In the genomic region with DNA sequence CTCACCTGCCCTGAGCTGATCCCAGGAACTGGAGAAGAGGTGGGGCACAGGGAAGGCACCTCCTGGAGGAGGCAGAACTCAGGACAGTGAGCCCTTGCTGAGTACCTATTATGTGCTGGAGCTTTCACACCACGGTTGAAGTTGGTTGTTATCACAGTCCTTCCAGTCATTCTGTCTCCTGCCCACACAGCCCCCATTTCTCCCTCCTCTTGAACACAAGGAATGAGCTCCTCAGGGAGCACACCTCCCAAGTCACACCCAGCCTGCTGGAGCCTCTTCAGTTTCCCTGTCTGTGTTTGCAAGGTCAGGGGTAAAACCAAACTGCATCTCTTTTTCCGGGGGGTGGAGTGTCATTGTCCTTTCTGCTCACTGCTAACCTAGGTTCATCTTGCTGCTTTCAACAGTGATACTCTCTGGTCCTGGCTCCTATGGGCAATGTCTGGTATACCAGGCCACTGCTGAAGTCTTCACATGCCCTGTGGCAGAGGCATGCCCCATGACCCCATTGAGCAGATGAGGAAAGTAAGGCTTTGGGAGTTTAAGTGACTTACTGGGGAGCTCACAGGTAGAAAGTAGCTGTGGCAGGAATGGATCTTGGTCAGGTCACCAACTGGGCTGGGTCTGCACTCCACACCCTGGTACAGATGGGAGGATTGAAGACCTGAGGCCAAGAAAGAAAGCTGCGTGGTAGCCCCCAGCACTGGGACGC, we compare ENCODE assay signal across 1 cellular context.
TF ChIP-seq lines count a peak whose summit lies in the region.

No MANE protein-coding gene starts in this region.

TF ChIP-seq in K562, 482 proteins besides CTCF, POLR2A, EP300 and RAD21 (continued from another document):
- TF ChIP-seq, protein P1, sequence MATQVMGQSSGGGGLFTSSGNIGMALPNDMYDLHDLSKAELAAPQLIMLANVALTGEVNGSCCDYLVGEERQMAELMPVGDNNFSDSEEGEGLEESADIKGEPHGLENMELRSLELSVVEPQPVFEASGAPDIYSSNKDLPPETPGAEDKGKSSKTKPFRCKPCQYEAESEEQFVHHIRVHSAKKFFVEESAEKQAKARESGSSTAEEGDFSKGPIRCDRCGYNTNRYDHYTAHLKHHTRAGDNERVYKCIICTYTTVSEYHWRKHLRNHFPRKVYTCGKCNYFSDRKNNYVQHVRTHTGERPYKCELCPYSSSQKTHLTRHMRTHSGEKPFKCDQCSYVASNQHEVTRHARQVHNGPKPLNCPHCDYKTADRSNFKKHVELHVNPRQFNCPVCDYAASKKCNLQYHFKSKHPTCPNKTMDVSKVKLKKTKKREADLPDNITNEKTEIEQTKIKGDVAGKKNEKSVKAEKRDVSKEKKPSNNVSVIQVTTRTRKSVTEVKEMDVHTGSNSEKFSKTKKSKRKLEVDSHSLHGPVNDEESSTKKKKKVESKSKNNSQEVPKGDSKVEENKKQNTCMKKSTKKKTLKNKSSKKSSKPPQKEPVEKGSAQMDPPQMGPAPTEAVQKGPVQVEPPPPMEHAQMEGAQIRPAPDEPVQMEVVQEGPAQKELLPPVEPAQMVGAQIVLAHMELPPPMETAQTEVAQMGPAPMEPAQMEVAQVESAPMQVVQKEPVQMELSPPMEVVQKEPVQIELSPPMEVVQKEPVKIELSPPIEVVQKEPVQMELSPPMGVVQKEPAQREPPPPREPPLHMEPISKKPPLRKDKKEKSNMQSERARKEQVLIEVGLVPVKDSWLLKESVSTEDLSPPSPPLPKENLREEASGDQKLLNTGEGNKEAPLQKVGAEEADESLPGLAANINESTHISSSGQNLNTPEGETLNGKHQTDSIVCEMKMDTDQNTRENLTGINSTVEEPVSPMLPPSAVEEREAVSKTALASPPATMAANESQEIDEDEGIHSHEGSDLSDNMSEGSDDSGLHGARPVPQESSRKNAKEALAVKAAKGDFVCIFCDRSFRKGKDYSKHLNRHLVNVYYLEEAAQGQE (CRISPR knock-in tag; IDR thresholded peaks at IDR 0.05; ENCODE audit: low read depth): no peak
- TF ChIP-seq ZNF197 (CRISPR knock-in tag; IDR thresholded peaks at IDR 0.05; ENCODE audit: low read depth) (no peak), PTTG1 (tag; IDR thresholded peaks at IDR 0.05; ENCODE audit: low read depth) (no peak), POLR2AphosphoS5 (IDR thresholded peaks at IDR 0.05; ENCODE audit: control insufficient read depth, insufficient read depth, low read depth, low read length) (no peak), TRIM24 (IDR thresholded peaks at IDR 0.05) (no peak), CBX5 (IDR thresholded peaks at IDR 0.05; ENCODE audit: borderline replicate concordance, low read depth) (no peak), ESRRA (IDR thresholded peaks at IDR 0.05; ENCODE audit: borderline replicate concordance, low read depth) (no peak), RUNX1 (IDR thresholded peaks at IDR 0.05; ENCODE audit: low read depth) (no peak), SMAD1 (IDR thresholded peaks at IDR 0.05; ENCODE audit: low read depth, low read length, partially characterized antibody) (no peak), ADNP (tag; IDR thresholded peaks at IDR 0.05) (no peak), ZEB2 (IDR thresholded peaks at IDR 0.05) (no peak), ZKSCAN8 (CRISPR knock-in tag; IDR thresholded peaks at IDR 0.05) (no peak), NCOA6 (IDR thresholded peaks at IDR 0.05) (no peak), NBN (IDR thresholded peaks at IDR 0.05; ENCODE audit: low read depth) (no peak), BMI1 (IDR thresholded peaks at IDR 0.05; ENCODE audit: low read length) (no peak), JUN (IDR thresholded peaks at IDR 0.05; ENCODE audit: borderline replicate concordance, low read depth, low read length) (no peak), JUN (CRISPR knock-in tag; IDR thresholded peaks at IDR 0.05; ENCODE audit: borderline replicate concordance) (no peak), ZNF75A (CRISPR knock-in tag; IDR thresholded peaks at IDR 0.05) (no peak), ZNF766 (CRISPR knock-in tag; conservative IDR thresholded peaks at IDR 0.05) (no peak)
- TF ChIP-seq, protein P2, sequence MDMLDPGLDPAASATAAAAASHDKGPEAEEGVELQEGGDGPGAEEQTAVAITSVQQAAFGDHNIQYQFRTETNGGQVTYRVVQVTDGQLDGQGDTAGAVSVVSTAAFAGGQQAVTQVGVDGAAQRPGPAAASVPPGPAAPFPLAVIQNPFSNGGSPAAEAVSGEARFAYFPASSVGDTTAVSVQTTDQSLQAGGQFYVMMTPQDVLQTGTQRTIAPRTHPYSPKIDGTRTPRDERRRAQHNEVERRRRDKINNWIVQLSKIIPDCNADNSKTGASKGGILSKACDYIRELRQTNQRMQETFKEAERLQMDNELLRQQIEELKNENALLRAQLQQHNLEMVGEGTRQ (CRISPR knock-in tag; IDR thresholded peaks at IDR 0.05): no peak
- TF ChIP-seq, protein P3, sequence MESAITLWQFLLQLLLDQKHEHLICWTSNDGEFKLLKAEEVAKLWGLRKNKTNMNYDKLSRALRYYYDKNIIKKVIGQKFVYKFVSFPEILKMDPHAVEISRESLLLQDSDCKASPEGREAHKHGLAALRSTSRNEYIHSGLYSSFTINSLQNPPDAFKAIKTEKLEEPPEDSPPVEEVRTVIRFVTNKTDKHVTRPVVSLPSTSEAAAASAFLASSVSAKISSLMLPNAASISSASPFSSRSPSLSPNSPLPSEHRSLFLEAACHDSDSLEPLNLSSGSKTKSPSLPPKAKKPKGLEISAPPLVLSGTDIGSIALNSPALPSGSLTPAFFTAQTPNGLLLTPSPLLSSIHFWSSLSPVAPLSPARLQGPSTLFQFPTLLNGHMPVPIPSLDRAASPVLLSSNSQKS (CRISPR knock-in tag; IDR thresholded peaks at IDR 0.05): no peak
